Comparison of ENCODE assay signal across 21 cellular contexts in genomic region chr7:130095812-130096211, GRCh38. TPM values are rescaled to one million over a fixed set of nuclear protein-coding genes. Genes with fewer than 3 reads are reported as not detected.
DNase-seq lines count a peak whose midpoint lies in the region; ATAC-seq, FAIRE-seq and TF ChIP-seq lines count a peak whose summit lies in the region.
"Had no signal": no experiment of that assay in that cellular context is flagged by ENCODE, and none has a peak within 500 bp of the region (broad histone marks: within the 10 kb centered on the region; RNA-seq: fewer than 3 reads in every experiment).

No MANE protein-coding gene starts in this region.

- no peak overlapping the region for H3K14ac ChIP-seq in trophoblast cell (ENCODE audit: low read length)

- no peak overlapping the region for H3K4ac ChIP-seq in trophoblast cell (ENCODE audit: low read depth, low read length)

- H3K4me2 ChIP-seq in trophoblast cell (ENCODE audit: low read length): no peak overlapping the region

- H4K91ac ChIP-seq in trophoblast cell (ENCODE audit: low read depth, low read length): no peak overlapping the region

- no peak for TF ChIP-seq CTCF in epithelial cell of esophagus (IDR thresholded peaks at IDR 0.05; ENCODE audit: insufficient read depth, low read depth, low read length, missing control alignments)

- WGBS in trophoblast cell (ENCODE audit: extremely low coverage, insufficient coverage, insufficient read length): no CpG with 5 or more reads among the region's 1 CpG

- no peaks in the 10 kb centered on the region for H3K27me3 ChIP-seq in trophoblast cell (ENCODE audit: insufficient read depth, low read length)
- H3K27me3 ChIP-seq: heart right ventricle, upper lobe of left lung had no signal

- H3K9ac ChIP-seq in trophoblast cell (ENCODE audit: low read length): no peak overlapping the region

- H3K23ac ChIP-seq in trophoblast cell (ENCODE audit: low read length): no peak overlapping the region

- H3K18ac ChIP-seq in trophoblast cell (ENCODE audit: low read length): no peak overlapping the region

- H3K79me1 ChIP-seq in trophoblast cell (ENCODE audit: low read length): no peaks in the 10 kb centered on the region

- FAIRE-seq in HTR-8/SVneo (lab: Jason Lieb, UNC): no peak
- FAIRE-seq: keratinocyte had no signal

- ATAC-seq in GM18498 (IDR thresholded peaks at IDR 0.05; ENCODE audit: unreplicated experiment): no peak
- ATAC-seq: heart right ventricle; stimulated activated naive CD8-positive, alpha-beta T cell treated with anti-CD3 and anti-CD28 coated beads, Interleukin-15, Interleukin-2, amounts not matched to agents 100 U/mL and 50 U/mL, for 24 hours had no signal

- H3K79me2 ChIP-seq in trophoblast cell (ENCODE audit: control insufficient read depth, insufficient read depth, low read length, poor library complexity): no peaks in the 10 kb centered on the region

- no peaks in the 10 kb centered on the region for H3K9me3 ChIP-seq in trophoblast cell (ENCODE audit: insufficient read depth, low read depth, low read length)
- H3K9me3 ChIP-seq: heart right ventricle, upper lobe of left lung had no signal

- H3K27ac ChIP-seq in trophoblast cell (ENCODE audit: low read depth, low read length): no peak overlapping the region
- H3K27ac ChIP-seq: heart right ventricle, upper lobe of left lung had no signal

- no peak overlapping the region for H4K8ac ChIP-seq in trophoblast cell (ENCODE audit: low read depth, low read length)

- no peak overlapping the region for H2AFZ ChIP-seq in trophoblast cell (ENCODE audit: insufficient read depth, low read length, poor library complexity)

- H3K4me1 ChIP-seq in trophoblast cell (ENCODE audit: control insufficient read depth in 1 of 2, insufficient read depth in 2 of 2, low read length in 2 of 2): peaks cover 0 to 2% of the 10 kb centered on the region in 2 experiments

- H2BK12ac ChIP-seq in trophoblast cell (ENCODE audit: low read length): no peak overlapping the region

- DNase-seq in NCI-H2029 (lab: John Stamatoyannopoulos, UW): peak; percentile 13
- DNase-seq in NCI-H2029 treated with DMSO at 0.1 percent for 48 hours (lab: John Stamatoyannopoulos, UW): no peak
- peak; percentile 20 for DNase-seq in HTR-8/SVneo (ENCODE audit: insufficient read length, low spot score)
- DNase-seq in epithelial cell of esophagus (ENCODE audit: low read depth): peak; percentile 56
- peak; percentile 15 to 80 for DNase-seq in trophoblast cell
- DNase-seq in mesenteric fat pad (ENCODE audit: low spot score): no peak
- no peak for DNase-seq in islet precursor cell
- DNase-seq: 8988T; activated CD4-positive, alpha-beta T cell treated with anti-CD3 and anti-CD28 coated beads for 48 hours; activated naive CD4-positive, alpha-beta T cell treated with anti-CD3 and anti-CD28 coated beads, Interleukin-2, amount 10 ng/mL, durations not matched to agents 7 days and 5 days; CD8-positive, alpha-beta memory T cell; dermis blood vessel endothelial cell; heart right ventricle; mesendoderm; NCI-H1048; NCI-H774; stimulated activated naive CD8-positive, alpha-beta T cell treated with anti-CD3 and anti-CD28 coated beads, Interleukin-15, Interleukin-2, amounts not matched to agents 100 U/mL and 50 U/mL, for 24 hours; upper lobe of left lung had no signal

- H2BK120ac ChIP-seq in trophoblast cell (ENCODE audit: insufficient read depth, low read length, poor library complexity): no peak overlapping the region

- H2AK5ac ChIP-seq in trophoblast cell (ENCODE audit: low read length): no peak overlapping the region

- no peak overlapping the region for H4K12ac ChIP-seq in trophoblast cell (ENCODE audit: low read depth, low read length)

- H3K36me3 ChIP-seq in trophoblast cell (ENCODE audit: control insufficient read depth in 1 of 2, insufficient read depth in 2 of 2, low read length in 2 of 2): peaks cover 0 to 2% of the 10 kb centered on the region in 2 experiments
- H3K36me3 ChIP-seq: upper lobe of left lung had no signal

- no peak overlapping the region for H2BK5ac ChIP-seq in trophoblast cell (ENCODE audit: low read depth, low read length, poor library complexity)

- no peak overlapping the region for H3K4me3 ChIP-seq in epithelial cell of esophagus (ENCODE audit: low read length)
- H3K4me3 ChIP-seq in trophoblast cell (ENCODE audit: low read depth, low read length): no peak overlapping the region
- H3K4me3 ChIP-seq: heart right ventricle, SK-N-MC, upper lobe of left lung had no signal

RNA-seq across cellular contexts. Expression of gene KLHDC10, which starts 25.5 kb away (rescaled TPM):
- polyA plus RNA-seq in trophoblast cell (2013): 13.4 and 14.8 TPM in 2 replicates
- 30.6 TPM for total RNA-seq in mesenteric fat pad

RNA-seq across cellular contexts. Expression of gene ZC3HC1, which starts 44.6 kb away (rescaled TPM):
- 11.6 and 11.8 TPM in 2 replicates for polyA plus RNA-seq in trophoblast cell (2013)
- 16.4 TPM for total RNA-seq in mesenteric fat pad

Comparison
In these comparisons a context has a peak if more than half of its experiments do, and no peak if none do; other contexts are left out.
1. DNase-seq: peak in NCI-H2029 (single experiment), HTR-8/SVneo (single experiment), epithelial cell of esophagus (single experiment) and trophoblast cell (2 of 2); none in NCI-H2029 treated with DMSO at 0.1 percent for 48 hours (single experiment), mesenteric fat pad (single experiment) and islet precursor cell (single experiment).